Comparison of ENCODE assay signal across 1 cellular context in the genomic region with DNA sequence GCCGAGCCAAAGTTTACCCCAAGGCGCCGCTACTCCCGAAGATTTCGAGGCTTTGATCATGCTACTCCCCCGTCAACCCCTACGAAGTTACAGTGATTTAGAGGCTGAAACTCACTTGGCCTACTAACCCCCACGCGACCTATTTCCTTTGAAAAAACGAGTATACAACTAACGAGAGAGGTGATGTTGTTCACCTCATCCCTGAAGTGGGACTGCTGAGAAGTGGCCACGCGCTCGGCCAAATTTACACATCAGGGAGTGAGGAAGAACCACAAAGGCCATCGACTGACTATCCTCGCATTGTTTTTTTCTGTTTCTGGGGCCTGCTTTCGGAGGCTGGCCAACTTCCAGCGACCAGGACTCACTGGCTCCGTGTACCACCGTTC.
TF ChIP-seq lines count a peak whose summit lies in the region.

No MANE protein-coding gene starts in this region.

TF ChIP-seq in endothelial cell of umbilical vein, 7 proteins besides CTCF, POLR2A, EP300 and RAD21:
- TF ChIP-seq, protein P1, sequence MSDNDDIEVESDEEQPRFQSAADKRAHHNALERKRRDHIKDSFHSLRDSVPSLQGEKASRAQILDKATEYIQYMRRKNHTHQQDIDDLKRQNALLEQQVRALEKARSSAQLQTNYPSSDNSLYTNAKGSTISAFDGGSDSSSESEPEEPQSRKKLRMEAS (IDR thresholded peaks at IDR 0.05; ENCODE audit: insufficient read depth, insufficient read length): no peak
- no peak for TF ChIP-seq MYC (IDR thresholded peaks at IDR 0.05; ENCODE audit: low read depth, low read length)
- no peak for TF ChIP-seq JUN (IDR thresholded peaks at IDR 0.05; ENCODE audit: borderline replicate concordance, insufficient read depth, insufficient read length, low read depth)
- no peak for TF ChIP-seq FOS (IDR thresholded peaks at IDR 0.05; ENCODE audit: borderline replicate concordance, insufficient read depth, low read length)
- TF ChIP-seq EZH2 (IDR thresholded peaks at IDR 0.05; ENCODE audit: borderline replicate concordance, low read depth, low read length, severe bottlenecking): no peak
- TF ChIP-seq POLR2AphosphoS5 (IDR thresholded peaks at IDR 0.05; ENCODE audit: insufficient read depth, low read depth, low read length): no peak
- no peak for TF ChIP-seq GATA2 (IDR thresholded peaks at IDR 0.05; ENCODE audit: insufficient read depth, insufficient read length, low read depth, low read length)
